ENCODE assay signal across 1 cellular context in the genomic region with DNA sequence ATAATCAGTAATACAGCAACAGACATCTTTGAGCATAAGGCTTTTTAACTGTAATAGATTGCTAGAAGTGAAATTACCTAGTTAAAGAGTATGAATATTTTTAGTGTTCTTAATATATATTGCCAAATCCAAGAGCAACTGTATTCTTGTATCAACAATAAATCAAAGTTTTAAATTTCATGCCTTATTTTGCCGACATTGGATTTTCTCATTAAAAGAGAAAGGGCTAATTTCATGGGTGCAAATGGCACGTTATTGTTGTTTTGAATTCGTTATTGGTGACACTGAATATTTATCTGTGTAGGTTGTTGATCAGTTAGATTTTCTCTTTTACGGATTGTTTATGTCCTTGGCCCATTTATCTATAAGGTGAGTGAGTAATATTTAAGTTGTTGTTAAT.
A peak's percentile ranks its signal among the peaks of the same experiment; 100 is the strongest.
TF ChIP-seq lines count a peak whose summit lies in the region.

No MANE protein-coding gene starts in this region.

TF ChIP-seq in HepG2, 621 proteins besides CTCF, POLR2A, EP300 and RAD21 (continued from another document):
- peak; percentile 62 for TF ChIP-seq MAFF (IDR thresholded peaks at IDR 0.05; ENCODE audit: low read depth, low read length)
- TF ChIP-seq MAFK (conservative IDR thresholded peaks at IDR 0.05 in 1 of 2, IDR thresholded peaks at IDR 0.05 in 1 of 2; ENCODE audit: low read length in 2 of 2) = peak; percentile 33 to 72; a peak in 3 of 4 replicates
